Comparison of ENCODE assay signal across 1 cellular context in the genomic region with DNA sequence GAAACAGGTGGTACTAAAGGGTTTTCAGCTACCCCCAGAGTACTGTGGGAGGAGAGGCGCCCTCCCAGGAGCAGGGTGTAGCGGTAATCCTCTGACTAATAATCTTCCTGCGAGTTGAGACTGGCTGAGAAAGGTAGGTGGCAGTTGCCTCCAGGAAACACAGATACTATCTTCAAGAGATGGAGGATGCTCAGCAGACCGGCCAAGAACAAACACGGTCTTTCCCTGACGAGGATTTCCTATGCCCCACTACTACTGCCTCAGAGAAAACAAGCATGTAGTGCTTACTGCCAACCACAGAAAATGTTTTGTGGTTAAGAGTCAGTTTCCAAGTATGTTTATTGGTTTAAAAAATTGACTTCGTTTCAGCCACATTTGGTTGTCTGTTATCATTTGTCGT.
TF ChIP-seq lines count a peak whose summit lies in the region.

No MANE protein-coding gene starts in this region.

TF ChIP-seq in HepG2, 621 proteins besides CTCF, POLR2A, EP300 and RAD21:
- TF ChIP-seq TBX3 (IDR thresholded peaks at IDR 0.05; ENCODE audit: borderline replicate concordance) (no peak), NCOA5 (CRISPR knock-in tag; IDR thresholded peaks at IDR 0.05) (no peak), POLR2G (IDR thresholded peaks at IDR 0.05; ENCODE audit: low read depth, low read length) (no peak), SSRP1 (CRISPR knock-in tag; IDR thresholded peaks at IDR 0.05) (no peak), KMT2B (CRISPR knock-in tag; IDR thresholded peaks at IDR 0.05) (no peak)
- TF ChIP-seq, protein P1, sequence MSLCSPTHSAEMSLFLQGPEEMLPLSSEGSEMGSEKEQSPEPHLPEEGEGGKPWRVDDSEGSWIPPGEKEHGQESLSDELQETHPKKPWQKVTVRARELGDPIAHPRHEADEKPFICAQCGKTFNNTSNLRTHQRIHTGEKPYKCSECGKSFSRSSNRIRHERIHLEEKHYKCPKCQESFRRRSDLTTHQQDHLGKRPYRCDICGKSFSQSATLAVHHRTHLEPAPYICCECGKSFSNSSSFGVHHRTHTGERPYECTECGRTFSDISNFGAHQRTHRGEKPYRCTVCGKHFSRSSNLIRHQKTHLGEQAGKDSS (CRISPR knock-in tag; IDR thresholded peaks at IDR 0.05; ENCODE audit: borderline replicate concordance, low read depth) = no peak
TF ChIP-seq in HepG2: peak in this region for 0.
